18 cellular contexts compared by ENCODE assay signal in genomic region chr10:11547111-11547625, GRCh38.
A peak's percentile ranks its signal among the peaks of the same experiment; 100 is the strongest.
DNase-seq lines count a peak whose midpoint lies in the region; ATAC-seq, FAIRE-seq and TF ChIP-seq lines count a peak whose summit lies in the region.
"Had no signal": no experiment of that assay in that cellular context is flagged by ENCODE, and none has a peak within 500 bp of the region (broad histone marks: within the 10 kb centered on the region; RNA-seq: fewer than 3 reads in every experiment).

No MANE protein-coding gene starts in this region.

- intact Hi-C loops in endothelial cell of umbilical vein (cut with micrococcal nuclease): no loop called here

- H3K9me3 Mint-ChIP-seq in nephron: no peaks in the 10 kb centered on the region
- H3K9me3 Mint-ChIP-seq: CD14-positive monocyte; IgD-negative memory B cell; naive thymus-derived CD8-positive, alpha-beta T cell had no signal

- H3K9ac ChIP-seq in endothelial cell of umbilical vein (replicated peaks; ENCODE audit: extremely low read depth, insufficient read depth, low read length): no peak overlapping the region

- TF ChIP-seq CTCF in endothelial cell of umbilical vein (IDR thresholded peaks at IDR 0.05; ENCODE audit: extremely low read depth in 1 of 2, insufficient read depth in 1 of 2, low read depth in 1 of 2, low read length in 2 of 2) (no peak), nephron (IDR thresholded peaks at IDR 0.05; ENCODE audit: unreplicated experiment in 3 of 3) (no peak)

- no peaks in the 10 kb centered on the region for H3K36me3 Mint-ChIP-seq in nephron (ENCODE audit: low read depth)
- H3K36me3 Mint-ChIP-seq: CD14-positive monocyte; naive thymus-derived CD8-positive, alpha-beta T cell had no signal

- CTCF ChIA-PET in endothelial cell of umbilical vein (lab: Charles Lee): interaction anchor here (0.7 to 1.6 kb wide), 5 partner anchors 14 to 196 kb away, joined by 3 to 7 read pairs (median 4); no protein-coding TSS in a partner anchor

- FAIRE-seq in endothelial cell of umbilical vein (lab: Jason Lieb, UNC): peak; percentile 57
- FAIRE-seq: kidney had no signal

- BruUV-seq in endothelial cell of umbilical vein (replicated peaks; lab: Mats Ljungman, UMichigan): no TSS peak

- ATAC-seq in GM19023 (IDR thresholded peaks at IDR 0.05; ENCODE audit: unreplicated experiment): no peak
- ATAC-seq: naive thymus-derived CD8-positive, alpha-beta T cell; right cardiac atrium had no signal

- peaks cover 2% of the 10 kb centered on the region for H4K20me1 ChIP-seq in endothelial cell of umbilical vein (replicated peaks; ENCODE audit: control insufficient read depth, extremely low read depth, insufficient read depth, low read length)

- DNase-seq in EL (peak; percentile 37), MG63 (peak; percentile 16), endothelial cell of umbilical vein (ENCODE audit: low read depth, low spot score) (peak; percentile 65), NCI-H187 treated with DMSO at 0.1 percent for 48 hours (lab: John Stamatoyannopoulos, UW) (no peak)
- DNase-seq in stimulated activated naive CD4-positive, alpha-beta T cell (lab: John Stamatoyannopoulos, UW): no peak
- DNase-seq in stimulated activated CD4-positive, alpha-beta T cell treated with anti-CD3 and anti-CD28 coated beads, Interleukin-2, amount 100 ng/mL, for 48 hours: no peak
- DNase-seq: activated CD4-positive, CD25-positive, alpha-beta regulatory T cell; activated T-cell treated with anti-CD3 and anti-CD28 coated beads for 4 hours; adrenal gland; GDM1; kidney; naive thymus-derived CD8-positive, alpha-beta T cell; NCI-H82; right cardiac atrium had no signal

- POLR2A ChIA-PET in endothelial cell of umbilical vein (lab: Charles Lee): no interaction called here

- peak overlapping the region; percentile 65 for H3K4me2 ChIP-seq in endothelial cell of umbilical vein (ENCODE audit: insufficient read depth, low read length)

- peak overlapping the region; percentile 0 to 77 (median 31) for H3K27ac Mint-ChIP-seq in nephron

- peaks cover 18% of the 10 kb centered on the region for H3K79me2 ChIP-seq in endothelial cell of umbilical vein (ENCODE audit: control insufficient read depth, insufficient read depth, low read length)

- H2AFZ ChIP-seq in endothelial cell of umbilical vein (ENCODE audit: low read depth, low read length): peak overlapping the region; percentile 52

- H3K4me1 ChIP-seq in endothelial cell of umbilical vein (ENCODE audit: control insufficient read depth, extremely low read depth, insufficient read depth, low read length): peaks cover 20% of the 10 kb centered on the region

- H3K27me3 ChIP-seq in MG63 (no peaks in the 10 kb centered on the region), endothelial cell of umbilical vein (ENCODE audit: control insufficient read depth in 2 of 2, insufficient read depth in 2 of 2, low read length in 2 of 2) (no peaks in the 10 kb centered on the region)
- H3K27me3 ChIP-seq: adrenal gland had no signal

- H3K9me3 ChIP-seq in MG63: no peaks in the 10 kb centered on the region
- H3K9me3 ChIP-seq in endothelial cell of umbilical vein (replicated peaks; ENCODE audit: control insufficient read depth, insufficient read depth, low read length): no peaks in the 10 kb centered on the region
- H3K9me3 ChIP-seq: adrenal gland had no signal

- H3K36me3 ChIP-seq in MG63 (no peaks in the 10 kb centered on the region), endothelial cell of umbilical vein (ENCODE audit: control insufficient read depth in 2 of 2, extremely low read depth in 1 of 2, insufficient read depth in 2 of 2, low read length in 2 of 2) (no peaks in the 10 kb centered on the region)
- H3K36me3 ChIP-seq: adrenal gland had no signal

- no peak overlapping the region for H3K4me3 Mint-ChIP-seq in nephron
- H3K4me3 Mint-ChIP-seq: CD14-positive monocyte; naive thymus-derived CD8-positive, alpha-beta T cell had no signal

- peaks cover 26% of the 10 kb centered on the region for H3K4me1 Mint-ChIP-seq in nephron

- dilution Hi-C loops in endothelial cell of umbilical vein (cut with MboI; ENCODE audit: extremely low pct_ligation_motif_present, low sequenced_read_pairs): no loop called here

- H3K27ac ChIP-seq in endothelial cell of umbilical vein (ENCODE audit: insufficient read depth, low read depth, low read length): no peak overlapping the region
- H3K27ac ChIP-seq: adrenal gland had no signal

- H3K4me3 ChIP-seq in MG63 (no peak overlapping the region), endothelial cell of umbilical vein (replicated peaks in 1 of 3; ENCODE audit: insufficient read depth in 1 of 3, low read depth in 1 of 3, low read length in 3 of 3) (no peak overlapping the region)
- H3K4me3 ChIP-seq: adrenal gland had no signal

- no peaks in the 10 kb centered on the region for H3K27me3 Mint-ChIP-seq in nephron (ENCODE audit: low read depth)
- H3K27me3 Mint-ChIP-seq: IgD-negative memory B cell; naive thymus-derived CD8-positive, alpha-beta T cell had no signal

- no peaks in the 10 kb centered on the region for H3K9me1 ChIP-seq in endothelial cell of umbilical vein (replicated peaks; ENCODE audit: control insufficient read depth, extremely low read depth, insufficient read depth, low read length)

- TF ChIP-seq POLR2A in endothelial cell of umbilical vein (IDR thresholded peaks at IDR 0.05; ENCODE audit: low read depth, low read length): no peak

TF ChIP-seq in endothelial cell of umbilical vein, 7 proteins besides CTCF, POLR2A, EP300 and RAD21:
- TF ChIP-seq FOS (IDR thresholded peaks at IDR 0.05; ENCODE audit: borderline replicate concordance, insufficient read depth, low read length) (no peak), EZH2 (IDR thresholded peaks at IDR 0.05; ENCODE audit: borderline replicate concordance, low read depth, low read length, severe bottlenecking) (no peak), JUN (IDR thresholded peaks at IDR 0.05; ENCODE audit: borderline replicate concordance, insufficient read depth, insufficient read length, low read depth) (no peak), MAX (IDR thresholded peaks at IDR 0.05; ENCODE audit: insufficient read depth, insufficient read length) (no peak), POLR2AphosphoS5 (IDR thresholded peaks at IDR 0.05; ENCODE audit: insufficient read depth, low read depth, low read length) (no peak), MYC (IDR thresholded peaks at IDR 0.05; ENCODE audit: low read depth, low read length) (no peak), GATA2 (IDR thresholded peaks at IDR 0.05; ENCODE audit: insufficient read depth, insufficient read length, low read depth, low read length) (no peak)
TF ChIP-seq in endothelial cell of umbilical vein: peak in this region for 0.

Comparison
In these comparisons a context has a peak if more than half of its experiments do, and no peak if none do; other contexts are left out.
1. DNase-seq: peak in EL (single experiment), MG63 (single experiment) and endothelial cell of umbilical vein (single experiment); none in NCI-H187 treated with DMSO at 0.1 percent for 48 hours (single experiment), stimulated activated naive CD4-positive, alpha-beta T cell (0 of 6) and stimulated activated CD4-positive, alpha-beta T cell treated with anti-CD3 and anti-CD28 coated beads, Interleukin-2, amount 100 ng/mL, for 48 hours (0 of 2).